Comparison of ENCODE assay signal across 8 cellular contexts in genomic region chr4:169658970-169659735, GRCh38. TPM values are rescaled to one million over a fixed set of nuclear protein-coding genes. Genes with fewer than 3 reads are reported as not detected.
DNase-seq lines count a peak whose midpoint lies in the region; ATAC-seq, FAIRE-seq and TF ChIP-seq lines count a peak whose summit lies in the region.

No MANE protein-coding gene starts in this region.

- no peaks in the 10 kb centered on the region for H4K20me1 ChIP-seq in OCI-LY3 (ENCODE audit: insufficient read depth, low read length)

- no peaks in the 10 kb centered on the region for H3K9me3 Mint-ChIP-seq in endodermal cell

- no peak for FAIRE-seq in D721Med (lab: Jason Lieb, UNC)

- H3K4me2 ChIP-seq in OCI-LY3 (ENCODE audit: low read length), result peak overlapping the region; percentile 78

- H3K4me1 Mint-ChIP-seq in endodermal cell, result peaks cover 22% of the 10 kb centered on the region

- H3K36me3 ChIP-seq in OCI-LY3 (replicated peaks; ENCODE audit: low read depth, low read length) (no peaks in the 10 kb centered on the region), endodermal cell (ENCODE audit: control insufficient read depth, insufficient read depth, low read length) (no peaks in the 10 kb centered on the region)

- no peak overlapping the region for H2AFZ ChIP-seq in OCI-LY3 (ENCODE audit: low read depth, low read length)

- no peak overlapping the region for H3K27ac Mint-ChIP-seq in endodermal cell

- peaks cover 10% of the 10 kb centered on the region for H3K79me2 ChIP-seq in OCI-LY3 (ENCODE audit: low read length)

- H3K36me3 Mint-ChIP-seq in endodermal cell (ENCODE audit: low read depth), result peaks cover 6% of the 10 kb centered on the region

- TF ChIP-seq CTCF in GM12865 (IDR thresholded peaks at IDR 0.05; ENCODE audit: insufficient read depth, low read depth, low read length, missing control alignments), result no peak
- TF ChIP-seq CTCF in OCI-LY3 (IDR thresholded peaks at IDR 0.05; ENCODE audit: low read depth, low read length), result no peak
- no peak for TF ChIP-seq CTCF in endodermal cell (conservative IDR thresholded peaks at IDR 0.05)
- no peak for TF ChIP-seq CTCF in D721Med (IDR thresholded peaks at IDR 0.05; ENCODE audit: insufficient read depth, missing control alignments)

- ATAC-seq in GM21717 (IDR thresholded peaks at IDR 0.05; ENCODE audit: unreplicated experiment), result no peak

- H3K27ac ChIP-seq in OCI-LY3 (ENCODE audit: low read length), result no peak overlapping the region
- peak overlapping the region; percentile 94 for H3K27ac ChIP-seq in endodermal cell (ENCODE audit: low read depth, low read length)

- no peaks in the 10 kb centered on the region for H3K27me3 Mint-ChIP-seq in endodermal cell (ENCODE audit: insufficient read depth)

- WGBS in endodermal cell (ENCODE audit: insufficient coverage in 1 of 2, insufficient read length in 1 of 2), 2 experiments, result 79 to 100% methylated on average over 1 to 5 of the region's 6 CpGs

- H3K27me3 ChIP-seq in OCI-LY3 (ENCODE audit: low read depth, low read length) (no peaks in the 10 kb centered on the region), endodermal cell (ENCODE audit: control insufficient read depth, insufficient read depth, low read length, poor library complexity, severe bottlenecking) (no peaks in the 10 kb centered on the region)

- DNase-seq in GM12865 (ENCODE audit: low read depth) (no peak), endodermal cell (no peak), pons (ENCODE audit: low spot score) (peak; percentile 56), NCI-H2081 treated with DMSO at 0.1 percent for 48 hours (lab: John Stamatoyannopoulos, UW) (no peak), kidney glomerular epithelial cell (lab: John Stamatoyannopoulos, UW) (no peak), D721Med (ENCODE audit: insufficient read length, low spot score) (no peak)

- no peak overlapping the region for H3K4me3 Mint-ChIP-seq in endodermal cell

- H3K4me1 ChIP-seq in OCI-LY3 (ENCODE audit: low read length), result peaks cover 16% of the 10 kb centered on the region
- H3K4me1 ChIP-seq in endodermal cell (ENCODE audit: control insufficient read depth, insufficient read depth, low read length), result no peaks in the 10 kb centered on the region

- H3K9me3 ChIP-seq in OCI-LY3 (ENCODE audit: insufficient read depth, low read length), result no peaks in the 10 kb centered on the region
- no peaks in the 10 kb centered on the region for H3K9me3 ChIP-seq in endodermal cell (ENCODE audit: control insufficient read depth, low read length)

- H3K4me3 ChIP-seq in GM12865 (ENCODE audit: low read depth, low read length) (peak overlapping the region; percentile 48), OCI-LY3 (ENCODE audit: low read length) (peak overlapping the region; percentile 77), endodermal cell (ENCODE audit: low read length) (peak overlapping the region; percentile 78)

- peak overlapping the region; percentile 56; the same call in 1 of the 2 replicates for H3K9ac ChIP-seq in OCI-LY3 (ENCODE audit: low read length)
- H3K9ac ChIP-seq in endodermal cell (ENCODE audit: extremely low read depth, low read length, poor library complexity, severe bottlenecking), result peak overlapping the region; percentile 79

RNA-seq across cellular contexts. Expression of gene CLCN3, which starts 38.8 kb away (rescaled TPM):
- 10 to 100 TPM; 36.4 to 43.8 TPM for total RNA-seq in endodermal cell
- polyA plus RNA-seq in endodermal cell (2013, experiment 1 of 2), result 34.4 TPM
- 33.2 TPM for polyA plus RNA-seq in endodermal cell (2013, experiment 2 of 2)

RNA-seq across cellular contexts. Expression of gene NEK1, which starts 46.8 kb away (rescaled TPM):
- 10 to 100 TPM; 12.2 to 15.1 TPM for total RNA-seq in endodermal cell
- polyA plus RNA-seq in endodermal cell (2013, experiment 1 of 2), result 11.4 TPM
- polyA plus RNA-seq in endodermal cell (2013, experiment 2 of 2), result 11.9 TPM
